21 cellular contexts compared by ENCODE assay signal in genomic region chr19:7965921-7966665, GRCh38. TPM values are rescaled to one million over a fixed set of nuclear protein-coding genes. Genes with fewer than 3 reads are reported as not detected.
A peak's percentile ranks its signal among the peaks of the same experiment; 100 is the strongest.
DNase-seq lines count a peak whose midpoint lies in the region; ATAC-seq and TF ChIP-seq lines count a peak whose summit lies in the region.
"Had no signal": no experiment of that assay in that cellular context is flagged by ENCODE, and none has a peak within 500 bp of the region (broad histone marks: within the 10 kb centered on the region; RNA-seq: fewer than 3 reads in every experiment).

No MANE protein-coding gene starts in this region.

- CTCF ChIA-PET in RWPE1 (lab: Yijun Ruan, JAX) = no interaction called here

- H3K27me3 Mint-ChIP-seq in activated T-cell treated with anti-CD3 and anti-CD28 coated beads, Interleukin-2, amount 50 U/mL, for 24 hours = no peaks in the 10 kb centered on the region
- H3K27me3 Mint-ChIP-seq in activated T-cell treated with anti-CD3 and anti-CD28 coated beads, Interleukin-2, amount 50 U/mL, for 72 hours (ENCODE audit: low read depth) = no peaks in the 10 kb centered on the region
- peaks cover 17% of the 10 kb centered on the region for H3K27me3 Mint-ChIP-seq in glutamatergic neuron (ENCODE audit: unreplicated experiment)
- no peaks in the 10 kb centered on the region for H3K27me3 Mint-ChIP-seq in stimulated activated naive B cell treated with anti-CD40 and anti-IgM and Interleukin-4, amounts not matched to agents 10 μg/mL and 1 μg/mL and 100 μg/mL, for 72 hours
- H3K27me3 Mint-ChIP-seq: CD4-positive, alpha-beta T cell had no signal

- no peak overlapping the region for H3K4me3 Mint-ChIP-seq in activated T-cell treated with anti-CD3 and anti-CD28 coated beads, Interleukin-2, amount 50 U/mL, for 24 hours
- no peak overlapping the region for H3K4me3 Mint-ChIP-seq in activated T-cell treated with anti-CD3 and anti-CD28 coated beads, Interleukin-2, amount 50 U/mL, for 72 hours
- H3K4me3 Mint-ChIP-seq in glutamatergic neuron (ENCODE audit: unreplicated experiment) = peak overlapping the region; percentile 10
- H3K4me3 Mint-ChIP-seq in stimulated activated naive B cell treated with anti-CD40 and anti-IgM and Interleukin-4, amounts not matched to agents 10 μg/mL and 1 μg/mL and 100 μg/mL, for 72 hours = no peak overlapping the region
- H3K4me3 Mint-ChIP-seq: CD4-positive, alpha-beta T cell had no signal

- ATAC-seq in activated T-cell treated with anti-CD3 and anti-CD28 coated beads, Interleukin-2, amount 50 U/mL, for 72 hours (replicated peaks in 1 of 2) = no peak
- no peak for ATAC-seq in stimulated activated naive B cell treated with anti-CD40 and anti-IgM and Interleukin-4, amounts not matched to agents 10 μg/mL and 1 μg/mL and 100 μg/mL, for 72 hours (replicated peaks)
- ATAC-seq in HG03439 (IDR thresholded peaks at IDR 0.05; ENCODE audit: unreplicated experiment) (no peak), HG02840 (IDR thresholded peaks at IDR 0.05; ENCODE audit: low FRiP score, unreplicated experiment) (no peak)
- ATAC-seq: GM12878, HepG2, PC-3 had no signal

- H3K36me3 Mint-ChIP-seq in activated T-cell treated with anti-CD3 and anti-CD28 coated beads, Interleukin-2, amount 50 U/mL, for 24 hours (ENCODE audit: low read depth) = peaks cover 86% of the 10 kb centered on the region
- H3K36me3 Mint-ChIP-seq in activated T-cell treated with anti-CD3 and anti-CD28 coated beads, Interleukin-2, amount 50 U/mL, for 72 hours (ENCODE audit: insufficient read depth in 2 of 2) = peaks cover 3 to 9% of the 10 kb centered on the region in 2 donors
- H3K36me3 Mint-ChIP-seq in glutamatergic neuron (ENCODE audit: unreplicated experiment) = peaks cover 5% of the 10 kb centered on the region
- H3K36me3 Mint-ChIP-seq in stimulated activated naive B cell treated with anti-CD40 and anti-IgM and Interleukin-4, amounts not matched to agents 10 μg/mL and 1 μg/mL and 100 μg/mL, for 72 hours = peaks cover 37 to 48% of the 10 kb centered on the region in 2 donors

- TF ChIP-seq CTCF in RWPE1 (conservative IDR thresholded peaks at IDR 0.05; ENCODE audit: low read depth) = no peak
- TF ChIP-seq CTCF in glutamatergic neuron (IDR thresholded peaks at IDR 0.05; ENCODE audit: partially characterized antibody, unreplicated experiment) = no peak

- POLR2A ChIA-PET in RWPE1 (lab: Yijun Ruan, JAX; ENCODE audit: low non-redundant PET) = interaction anchor here (0.6 kb wide), 1 partner anchor 114 kb away, joined by 3 read pairs; no protein-coding TSS in a partner anchor

- H3K9me3 Mint-ChIP-seq in activated T-cell treated with anti-CD3 and anti-CD28 coated beads, Interleukin-2, amount 50 U/mL, for 24 hours = no peaks in the 10 kb centered on the region
- no peaks in the 10 kb centered on the region for H3K9me3 Mint-ChIP-seq in activated T-cell treated with anti-CD3 and anti-CD28 coated beads, Interleukin-2, amount 50 U/mL, for 72 hours
- peaks cover 15% of the 10 kb centered on the region for H3K9me3 Mint-ChIP-seq in glutamatergic neuron (ENCODE audit: unreplicated experiment)
- H3K9me3 Mint-ChIP-seq in stimulated activated naive B cell treated with anti-CD40 and anti-IgM and Interleukin-4, amounts not matched to agents 10 μg/mL and 1 μg/mL and 100 μg/mL, for 72 hours = no peaks in the 10 kb centered on the region
- H3K9me3 Mint-ChIP-seq: CD4-positive, alpha-beta T cell had no signal

- peak overlapping the region; percentile 11; the same call in 1 of the 2 replicates for H3K27ac ChIP-seq in RWPE1

- H3K27ac Mint-ChIP-seq in activated T-cell treated with anti-CD3 and anti-CD28 coated beads, Interleukin-2, amount 50 U/mL, for 24 hours = peak overlapping the region; percentile 35
- H3K27ac Mint-ChIP-seq in activated T-cell treated with anti-CD3 and anti-CD28 coated beads, Interleukin-2, amount 50 U/mL, for 72 hours = no peak overlapping the region
- peak overlapping the region; percentile 59 for H3K27ac Mint-ChIP-seq in glutamatergic neuron (ENCODE audit: unreplicated experiment)
- H3K27ac Mint-ChIP-seq in stimulated activated naive B cell treated with anti-CD40 and anti-IgM and Interleukin-4, amounts not matched to agents 10 μg/mL and 1 μg/mL and 100 μg/mL, for 72 hours = peak overlapping the region; percentile 76
- H3K27ac Mint-ChIP-seq: CD4-positive, alpha-beta T cell had no signal

- DNase-seq in activated T-cell treated with anti-CD3 and anti-CD28 coated beads, Interleukin-2, amount 50 U/mL, for 24 hours = no peak
- no peak for DNase-seq in activated T-cell treated with anti-CD3 and anti-CD28 coated beads, Interleukin-2, amount 50 U/mL, for 72 hours
- DNase-seq in RWPE1 (ENCODE audit: low spot score) = no peak
- no peak for DNase-seq in glutamatergic neuron
- no peak for DNase-seq in stimulated activated naive B cell treated with anti-CD40 and anti-IgM and Interleukin-4, amounts not matched to agents 10 μg/mL and 1 μg/mL and 100 μg/mL, for 72 hours
- DNase-seq: BE2C; Calu3; CD4-positive, alpha-beta T cell; HCEC 1CT; KG1; NCI-H1436; NCI-H1930; NCI-H226; NCI-H524 treated with DMSO at 0.1 percent for 48 hours; RPMI8226 had no signal

- no peaks in the 10 kb centered on the region for H3K4me1 Mint-ChIP-seq in activated T-cell treated with anti-CD3 and anti-CD28 coated beads, Interleukin-2, amount 50 U/mL, for 24 hours (ENCODE audit: low read depth)
- H3K4me1 Mint-ChIP-seq in activated T-cell treated with anti-CD3 and anti-CD28 coated beads, Interleukin-2, amount 50 U/mL, for 72 hours (ENCODE audit: low read depth) = no peaks in the 10 kb centered on the region
- peaks cover 20% of the 10 kb centered on the region for H3K4me1 Mint-ChIP-seq in glutamatergic neuron (ENCODE audit: low read depth, unreplicated experiment)
- H3K4me1 Mint-ChIP-seq in stimulated activated naive B cell treated with anti-CD40 and anti-IgM and Interleukin-4, amounts not matched to agents 10 μg/mL and 1 μg/mL and 100 μg/mL, for 72 hours = no peaks in the 10 kb centered on the region

RNA-seq across cellular contexts. Expression of gene TIMM44, which starts 22.6 kb away (rescaled TPM):
- 100 to 1,000 TPM in 1 of 2 donors, 10 to 100 TPM in 1; 91.2 to 112 TPM for total RNA-seq in activated T-cell treated with anti-CD3 and anti-CD28 coated beads, Interleukin-2, amount 50 U/mL, for 72 hours
- 109 TPM for total RNA-seq in glutamatergic neuron (ENCODE audit: unreplicated experiment)

RNA-seq across cellular contexts. Expression of gene ELAVL1, which starts 39.3 kb away (rescaled TPM):
- total RNA-seq in activated T-cell treated with anti-CD3 and anti-CD28 coated beads, Interleukin-2, amount 50 U/mL, for 72 hours = 100 to 1,000 TPM in 1 of 2 donors, 10 to 100 TPM in 1; 90.5 to 115 TPM
- 122 TPM for total RNA-seq in glutamatergic neuron (ENCODE audit: unreplicated experiment)

RNA-seq across cellular contexts. Expression of gene CTXN1, which starts 40.2 kb away (rescaled TPM):
- total RNA-seq in activated T-cell treated with anti-CD3 and anti-CD28 coated beads, Interleukin-2, amount 50 U/mL, for 72 hours = under 1 TPM; 0.50 to 0.63 TPM
- 90.6 TPM for total RNA-seq in glutamatergic neuron (ENCODE audit: unreplicated experiment)
- total RNA-seq: CD4-positive, alpha-beta T cell had no signal

RNA-seq across cellular contexts. Expression of gene SNAPC2, which starts 46.0 kb away (rescaled TPM):
- total RNA-seq in activated T-cell treated with anti-CD3 and anti-CD28 coated beads, Interleukin-2, amount 50 U/mL, for 72 hours = 10 to 100 TPM; 23.7 to 25.5 TPM
- 18.6 TPM for total RNA-seq in glutamatergic neuron (ENCODE audit: unreplicated experiment)

RNA-seq across cellular contexts. Expression of gene TGFBR3L, which starts 51.5 kb away (rescaled TPM):
- 1 to 10 TPM; 7.4 to 9.7 TPM for total RNA-seq in activated T-cell treated with anti-CD3 and anti-CD28 coated beads, Interleukin-2, amount 50 U/mL, for 72 hours
- total RNA-seq in glutamatergic neuron (ENCODE audit: unreplicated experiment) = 0.69 TPM
- total RNA-seq: A172 had no signal

Comparison
In these comparisons a context has a peak if more than half of its experiments do, and no peak if none do; other contexts are left out.
1. RNA of gene CTXN1, which starts 40.2 kb away (total RNA-seq): 90.6 TPM in glutamatergic neuron (single experiment); 0.50 to 0.63 TPM in activated T-cell treated with anti-CD3 and anti-CD28 coated beads, Interleukin-2, amount 50 U/mL, for 72 hours; every median in the first group is over 10 times any median in the second.